In the genomic region with DNA sequence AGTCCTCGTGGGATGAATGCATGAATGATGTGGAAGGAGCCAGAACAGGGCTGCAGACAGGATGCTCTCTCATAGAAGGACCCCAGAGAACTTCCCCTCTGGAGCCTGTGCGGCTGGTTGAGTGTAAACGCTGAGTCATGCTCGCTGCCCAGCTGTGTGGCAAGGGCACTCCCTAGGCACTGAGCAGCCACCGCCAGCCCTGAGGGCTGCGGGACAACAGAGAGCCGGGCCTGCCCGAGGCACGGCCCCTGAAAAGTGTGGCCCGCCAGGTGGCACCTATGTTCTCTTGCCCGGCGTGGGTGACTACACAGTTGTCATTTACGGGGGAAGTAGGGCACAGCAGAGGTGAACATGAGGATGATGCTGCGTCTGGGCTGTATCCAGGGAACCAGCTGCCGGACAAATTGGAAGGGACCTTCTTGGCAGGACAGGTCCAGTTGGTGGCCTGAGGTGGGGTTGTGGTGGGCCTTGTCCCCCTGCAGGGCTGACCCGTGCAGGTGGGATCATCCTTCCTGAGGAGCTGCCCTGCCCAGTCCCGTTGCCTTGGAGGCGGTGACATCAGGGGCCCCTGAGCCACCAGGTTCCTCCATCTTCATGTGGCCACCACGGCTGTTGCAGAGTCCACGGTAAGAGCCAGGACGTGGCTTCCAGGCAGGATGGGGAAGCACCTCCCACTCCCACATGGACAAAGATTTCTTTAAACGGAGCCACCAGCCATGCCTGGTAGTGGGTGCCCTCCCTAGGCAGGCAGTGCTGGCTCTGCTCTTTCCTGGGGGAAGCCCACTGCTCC, we compare ENCODE assay signal across 10 cellular contexts.
A peak's percentile ranks its signal among the peaks of the same experiment; 100 is the strongest.
DNase-seq lines count a peak whose midpoint lies in the region; TF ChIP-seq lines count a peak whose summit lies in the region.
"Had no signal": no experiment of that assay in that cellular context is flagged by ENCODE, and none has a peak within 500 bp of the region (broad histone marks: within the 10 kb centered on the region; RNA-seq: fewer than 3 reads in every experiment).

No MANE protein-coding gene starts in this region.

- H3K9me3 ChIP-seq in OCI-LY3 (ENCODE audit: insufficient read depth, low read length) (no peaks in the 10 kb centered on the region), skeletal muscle satellite cell (replicated peaks; ENCODE audit: low read length) (no peaks in the 10 kb centered on the region)

- peak overlapping the region; percentile 98 for H3K27ac ChIP-seq in OCI-LY3 (ENCODE audit: low read length)
- H3K27ac ChIP-seq: cardiac muscle cell, skin epidermis had no signal

- H3K36me3 ChIP-seq in OCI-LY3 (replicated peaks; ENCODE audit: low read depth, low read length) (peaks cover 6% of the 10 kb centered on the region), skeletal muscle satellite cell (ENCODE audit: insufficient read depth, low read length) (peaks cover 2% of the 10 kb centered on the region)
- H3K36me3 ChIP-seq: cardiac muscle cell had no signal

- peak overlapping the region; percentile 97 for H3K9ac ChIP-seq in OCI-LY3 (ENCODE audit: low read length)
- H3K9ac ChIP-seq in skeletal muscle satellite cell (ENCODE audit: low read depth, low read length) = no peak overlapping the region

- H2AFZ ChIP-seq in OCI-LY3 (ENCODE audit: low read depth, low read length) = no peak overlapping the region

- H3K79me2 ChIP-seq in OCI-LY3 (ENCODE audit: low read length) = peaks cover 28% of the 10 kb centered on the region

- H4K20me1 ChIP-seq in OCI-LY3 (ENCODE audit: insufficient read depth, low read length) = no peaks in the 10 kb centered on the region

- H3K4me3 ChIP-seq in OCI-LY3 (ENCODE audit: low read length) = peak overlapping the region; percentile 79
- no peak overlapping the region for H3K4me3 ChIP-seq in skeletal muscle satellite cell (ENCODE audit: low read length)
- H3K4me3 ChIP-seq: cardiac muscle cell, skin epidermis had no signal

- H3K4me1 ChIP-seq in OCI-LY3 (ENCODE audit: low read length) (peaks cover 89% of the 10 kb centered on the region), skeletal muscle satellite cell (ENCODE audit: control insufficient read depth, insufficient read depth, low read length) (peaks cover 28% of the 10 kb centered on the region)

- H3K4me2 ChIP-seq in OCI-LY3 (ENCODE audit: low read length) (peak overlapping the region; percentile 85), skeletal muscle satellite cell (ENCODE audit: low read length) (peak overlapping the region; percentile 36)

- H3K27me3 ChIP-seq in OCI-LY3 (ENCODE audit: low read depth, low read length) = no peaks in the 10 kb centered on the region
- H3K27me3 ChIP-seq in skeletal muscle satellite cell (ENCODE audit: control insufficient read depth, insufficient read depth, low read length) = peaks cover 40% of the 10 kb centered on the region

- peak; percentile 29 for TF ChIP-seq CTCF in OCI-LY3 (IDR thresholded peaks at IDR 0.05; ENCODE audit: low read depth, low read length)

- DNase-seq in NCI-H2196 (lab: John Stamatoyannopoulos, UW; ENCODE audit: unreplicated experiment) (peak; percentile 31), NCI-H2196 treated with DMSO at 0.1 percent for 48 hours (lab: John Stamatoyannopoulos, UW; ENCODE audit: unreplicated experiment) (no peak), fibroblast of gingiva (ENCODE audit: low read depth) (peak; percentile 28), cortex of kidney (lab: John Stamatoyannopoulos, UW) (no peak), HuH-7 (ENCODE audit: low spot score) (no peak), NCI-H128 (lab: John Stamatoyannopoulos, UW; ENCODE audit: unreplicated experiment) (no peak)

Comparison
In these comparisons a context has a peak if more than half of its experiments do, and no peak if none do; other contexts are left out.
1. DNase-seq: peak in NCI-H2196 (single experiment) and fibroblast of gingiva (single experiment); none in NCI-H2196 treated with DMSO at 0.1 percent for 48 hours (single experiment), cortex of kidney (single experiment), HuH-7 (single experiment) and NCI-H128 (single experiment).